8 cellular contexts compared by ENCODE assay signal in genomic region chr18:62586148-62586774, GRCh38.
A peak's percentile ranks its signal among the peaks of the same experiment; 100 is the strongest.
DNase-seq lines count a peak whose midpoint lies in the region; ATAC-seq and TF ChIP-seq lines count a peak whose summit lies in the region.

No MANE protein-coding gene starts in this region.

- H3K9me3 ChIP-seq in AG04450 (ENCODE audit: control insufficient read depth, insufficient read depth, low read length): no peaks in the 10 kb centered on the region

- peaks cover 7% of the 10 kb centered on the region for H3K27me3 ChIP-seq in AG04450 (ENCODE audit: control insufficient read depth, insufficient read depth, low read length)

- H3K27ac ChIP-seq in AG04450 (ENCODE audit: low read depth, low read length): no peak overlapping the region

- peak; percentile 78 for ATAC-seq in GM18511 (IDR thresholded peaks at IDR 0.05; ENCODE audit: unreplicated experiment)
- ATAC-seq in HG03066 (IDR thresholded peaks at IDR 0.05; ENCODE audit: low read depth, unreplicated experiment): peak; percentile 67

- POLR2A ChIA-PET in AG04450 (lab: Yijun Ruan, JAX): no interaction called here

- TF ChIP-seq CTCF in AG04450 (IDR thresholded peaks at IDR 0.05; ENCODE audit: low read depth, low read length): peak; percentile 96

- no peak overlapping the region for H3K4me3 ChIP-seq in AG04450 (ENCODE audit: low read depth, low read length)

- DNase-seq in AG04450 (ENCODE audit: low read depth, low spot score): peak; percentile 30
- DNase-seq in NCI-H526 treated with DMSO at 0.1 percent for 48 hours (lab: John Stamatoyannopoulos, UW): peak; percentile 36
- peak; percentile 86 to 91 for DNase-seq in activated CD4-positive, alpha-beta T cell treated with anti-CD3 and anti-CD28 coated beads, Interleukin-2, amount 50 U/mL, for 48 hours
- DNase-seq in dermis microvascular lymphatic vessel endothelial cell (ENCODE audit: low read depth in 2 of 2): peak; percentile 45 to 78
- peak; percentile 90 for DNase-seq in medulla oblongata (ENCODE audit: extremely low spot score)
- DNase-seq in stimulated activated CD8-positive, alpha-beta memory T cell treated with anti-CD3 and anti-CD28 coated beads, Interleukin-15, amount 100 ng/mL, for 1 hour (ENCODE audit: low read depth): peak; percentile 14

- CTCF ChIA-PET in AG04450 (lab: Charles Lee): interaction anchor here (0.6 to 7.5 kb wide), 96 partner anchors 9 to 853 kb away, joined by 3 to 211 read pairs (median 4); partner anchors contain the start of gene PHLPP1

Comparison
In these comparisons a context has a peak if more than half of its experiments do, and no peak if none do; other contexts are left out.
1. DNase-seq: peak in every context shown above with its lines; median percentile 90 in medulla oblongata; 88 in activated CD4-positive, alpha-beta T cell treated with anti-CD3 and anti-CD28 coated beads, Interleukin-2, amount 50 U/mL, for 48 hours; 62 in dermis microvascular lymphatic vessel endothelial cell; 36 in NCI-H526 treated with DMSO at 0.1 percent for 48 hours; 30 in AG04450; 14 in stimulated activated CD8-positive, alpha-beta memory T cell treated with anti-CD3 and anti-CD28 coated beads, Interleukin-15, amount 100 ng/mL, for 1 hour.